ENCODE assay signal across 8 cellular contexts in the genomic region with DNA sequence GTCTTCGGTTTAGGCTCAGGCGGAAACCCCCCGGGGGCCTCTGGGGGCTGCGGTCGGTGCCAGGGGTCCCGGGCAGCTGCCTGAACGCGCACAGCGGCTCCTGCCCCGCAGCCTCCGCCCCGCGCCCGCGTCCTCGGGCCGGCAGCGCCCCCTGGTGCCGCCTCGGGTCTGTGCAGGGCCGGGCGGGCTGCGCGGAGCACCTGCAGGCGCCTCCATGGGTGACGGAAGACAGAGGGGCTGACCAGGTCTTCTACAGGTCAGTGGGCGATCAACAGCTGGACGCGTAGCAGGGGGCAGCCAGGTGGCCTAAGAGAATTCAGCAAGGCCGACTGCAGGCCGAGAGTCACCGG.
DNase-seq lines count a peak whose midpoint lies in the region; ATAC-seq and TF ChIP-seq lines count a peak whose summit lies in the region.
"Not testable (repeated sequence)": the region's sequence is repeated elsewhere in the genome, so short reads cannot be mapped to it uniquely, and the experiment has no call there.

No MANE protein-coding gene starts in this region.

- peak overlapping the region; percentile 41 for H3K4me3 ChIP-seq in Jurkat, Clone E6-1 (ENCODE audit: low read length)
- H3K4me3 ChIP-seq in esophagus muscularis mucosa (peak overlapping the region; percentile 44 to 54 (median 47)), upper lobe of right lung (peak overlapping the region; percentile 29)

- no CpG with 5 or more reads among the region's 32 CpGs for WGBS in esophagus muscularis mucosa

- H3K4me1 ChIP-seq in esophagus muscularis mucosa, upper lobe of right lung: not testable (repeated sequence)

- ATAC-seq in GM18499 (IDR thresholded peaks at IDR 0.05; ENCODE audit: insufficient read depth, unreplicated experiment) (peak; percentile 62), GM21447 (IDR thresholded peaks at IDR 0.05; ENCODE audit: unreplicated experiment) (peak; percentile 88), HG02981 (IDR thresholded peaks at IDR 0.05; ENCODE audit: unreplicated experiment) (peak; percentile 81), upper lobe of right lung (peak; percentile 93)
- ATAC-seq in activated T-helper 17 cell treated with anti-CD3 and anti-CD28 coated beads, Interleukin-2, amount 50 U/mL, for 72 hours (replicated peaks), result peak; percentile 86
- ATAC-seq in naive thymus-derived CD8-positive, alpha-beta T cell, result peak; percentile 95 to 96

- not testable (repeated sequence) for H3K9me3 Mint-ChIP-seq in activated T-helper 17 cell treated with anti-CD3 and anti-CD28 coated beads, Interleukin-2, amount 50 U/mL, for 72 hours; naive thymus-derived CD8-positive, alpha-beta T cell

- not testable (repeated sequence) for H3K4me1 Mint-ChIP-seq in activated T-helper 17 cell treated with anti-CD3 and anti-CD28 coated beads, Interleukin-2, amount 50 U/mL, for 72 hours; naive thymus-derived CD8-positive, alpha-beta T cell

- H3K36me3 Mint-ChIP-seq in activated T-helper 17 cell treated with anti-CD3 and anti-CD28 coated beads, Interleukin-2, amount 50 U/mL, for 72 hours (ENCODE audit: low read depth); naive thymus-derived CD8-positive, alpha-beta T cell: not testable (repeated sequence)

- not testable (repeated sequence) for H3K27ac ChIP-seq in esophagus muscularis mucosa (replicated peaks in 1 of 4); upper lobe of right lung

- DNase-seq in Jurkat, Clone E6-1 (ENCODE audit: low read depth, low spot score); esophagus muscularis mucosa (ENCODE audit: extremely low spot score); naive thymus-derived CD8-positive, alpha-beta T cell; upper lobe of right lung: not testable (repeated sequence)

- H3K27me3 Mint-ChIP-seq in activated T-helper 17 cell treated with anti-CD3 and anti-CD28 coated beads, Interleukin-2, amount 50 U/mL, for 72 hours; naive thymus-derived CD8-positive, alpha-beta T cell: not testable (repeated sequence)

- not testable (repeated sequence) for TF ChIP-seq CTCF in esophagus muscularis mucosa (IDR thresholded peaks at IDR 0.05); upper lobe of right lung (IDR thresholded peaks at IDR 0.05)

- not testable (repeated sequence) for H3K9me3 ChIP-seq in esophagus muscularis mucosa, upper lobe of right lung

- not testable (repeated sequence) for TF ChIP-seq EP300 in esophagus muscularis mucosa (IDR thresholded peaks at IDR 0.05)

- intact Hi-C loops in esophagus muscularis mucosa (cut with DNase I); upper lobe of right lung (cut with DNase I): not testable (repeated sequence)

- H3K27me3 ChIP-seq in esophagus muscularis mucosa, upper lobe of right lung: not testable (repeated sequence)

- not testable (repeated sequence) for H3K4me3 Mint-ChIP-seq in activated T-helper 17 cell treated with anti-CD3 and anti-CD28 coated beads, Interleukin-2, amount 50 U/mL, for 72 hours
- peak overlapping the region in 6 of 10 donors; percentile 44 to 70 (median 54) for H3K4me3 Mint-ChIP-seq in naive thymus-derived CD8-positive, alpha-beta T cell

- not testable (repeated sequence) for H3K27ac Mint-ChIP-seq in activated T-helper 17 cell treated with anti-CD3 and anti-CD28 coated beads, Interleukin-2, amount 50 U/mL, for 72 hours; naive thymus-derived CD8-positive, alpha-beta T cell

- H3K36me3 ChIP-seq in esophagus muscularis mucosa, upper lobe of right lung: not testable (repeated sequence)

- not testable (repeated sequence) for TF ChIP-seq POLR2A in esophagus muscularis mucosa (IDR thresholded peaks at IDR 0.05; ENCODE audit: low read depth)

- POLR2A ChIA-PET in naive thymus-derived CD8-positive, alpha-beta T cell (lab: Charles Lee), result not testable (repeated sequence)
